Comparison of ENCODE assay signal across 11 cellular contexts in genomic region chr21:28883931-28884330, GRCh38.
A peak's percentile ranks its signal among the peaks of the same experiment; 100 is the strongest.
DNase-seq lines count a peak whose midpoint lies in the region; ATAC-seq and TF ChIP-seq lines count a peak whose summit lies in the region.
"Had no signal": no experiment of that assay in that cellular context is flagged by ENCODE, and none has a peak within 500 bp of the region (broad histone marks: within the 10 kb centered on the region; RNA-seq: fewer than 3 reads in every experiment).

No MANE protein-coding gene starts in this region.

- H3K79me2 ChIP-seq in mammary epithelial cell (ENCODE audit: insufficient read depth, low read length) (peaks cover 7% of the 10 kb centered on the region), neural cell (replicated peaks; ENCODE audit: insufficient read depth, low read length) (no peaks in the 10 kb centered on the region)

- H3K4me2 ChIP-seq in mammary epithelial cell (ENCODE audit: insufficient read depth, low read depth, low read length), result peak overlapping the region; percentile 88
- H3K4me2 ChIP-seq in neural cell (ENCODE audit: low read length), result peak overlapping the region; percentile 63

- CTCF ChIA-PET in mammary epithelial cell (lab: Charles Lee; ENCODE audit: low non-redundant PET), result interaction anchor here (0.6 kb wide), 1 partner anchor 141 kb away, joined by 4 read pairs; the partner anchor contains the start of gene USP16

- intact Hi-C loops in mammary epithelial cell (cut with micrococcal nuclease), result no loop called here

- BruUV-seq in mammary epithelial cell (replicated peaks; lab: Mats Ljungman, UMichigan), result no TSS peak

- DNase-seq in CD1c-positive myeloid dendritic cell (ENCODE audit: extremely low spot score) (peak; percentile 5), mammary epithelial cell (no peak), nucleus accumbens (lab: John Stamatoyannopoulos, UW) (no peak), DMS53 (lab: John Stamatoyannopoulos, UW) (no peak), activated gamma-delta T cell (lab: John Stamatoyannopoulos, UW) (no peak)
- DNase-seq: activated CD4-positive, alpha-beta T cell treated with anti-CD3 and anti-CD28 coated beads for 1 hour; HCEC 1CT; NCI-H187 had no signal

- TF ChIP-seq EP300 in neural cell (conservative IDR thresholded peaks at IDR 0.05; ENCODE audit: poor library complexity, severe bottlenecking), result no peak

- TF ChIP-seq CTCF in mammary epithelial cell (conservative IDR thresholded peaks at IDR 0.05 in 1 of 2, IDR thresholded peaks at IDR 0.05 in 1 of 2; ENCODE audit: extremely low read depth in 1 of 2, insufficient read depth in 1 of 2, low read depth in 1 of 2, low read length in 2 of 2) (no peak), neural cell (IDR thresholded peaks at IDR 0.05; ENCODE audit: poor library complexity, severe bottlenecking) (no peak)

- H4K20me1 ChIP-seq in mammary epithelial cell (ENCODE audit: insufficient read depth, low read length), result no peaks in the 10 kb centered on the region
- no peaks in the 10 kb centered on the region for H4K20me1 ChIP-seq in neural cell (ENCODE audit: insufficient read depth)

- in situ Hi-C loops in mammary epithelial cell (cut with MboI; ENCODE audit: low sequenced_read_pairs in 2 of 2), result no loop called here

- H3K9ac ChIP-seq in mammary epithelial cell (ENCODE audit: insufficient read depth, low read length) (no peak overlapping the region), neural cell (ENCODE audit: low read length) (peak overlapping the region; percentile 69)

- no peak for ATAC-seq in HG03196 (IDR thresholded peaks at IDR 0.05; ENCODE audit: unreplicated experiment)

- H3F3A ChIP-seq in neural cell (ENCODE audit: insufficient read depth, low read length, poor library complexity, severe bottlenecking), result no peaks in the 10 kb centered on the region

- H3K4me3 ChIP-seq in mammary epithelial cell (replicated peaks in 1 of 3; ENCODE audit: insufficient read depth in 1 of 3, low read depth in 2 of 3, low read length in 3 of 3) (peak overlapping the region in 2 of 3 experiments; percentile 79 to 98), neural cell (ENCODE audit: low read length) (peak overlapping the region; percentile 70)

- H3K9me2 ChIP-seq in neural cell (ENCODE audit: insufficient read depth, low read length), result no peaks in the 10 kb centered on the region

- H2AFZ ChIP-seq in mammary epithelial cell (ENCODE audit: low read depth, low read length) (peak overlapping the region; percentile 98), neural cell (ENCODE audit: low read depth, low read length) (no peak overlapping the region)

- TF ChIP-seq RAD21 in neural cell (conservative IDR thresholded peaks at IDR 0.05), result no peak

- peaks cover 5% of the 10 kb centered on the region for H3K4me1 ChIP-seq in mammary epithelial cell (ENCODE audit: insufficient read depth, low read length)

- H3K27ac ChIP-seq in KOPT-K1 (ENCODE audit: low read depth, low read length, poor library complexity, severe bottlenecking) (peak overlapping the region; percentile 68), mammary epithelial cell (ENCODE audit: insufficient read depth, low read depth, low read length) (no peak overlapping the region), neural cell (ENCODE audit: low read length) (no peak overlapping the region)

- H3K9me3 ChIP-seq in KOPT-K1 (ENCODE audit: insufficient read depth, low read length, poor library complexity, severe bottlenecking) (no peaks in the 10 kb centered on the region), mammary epithelial cell (replicated peaks; ENCODE audit: insufficient read depth, low read length) (no peaks in the 10 kb centered on the region), neural cell (ENCODE audit: low read length) (no peaks in the 10 kb centered on the region)

- dilution Hi-C loops in mammary epithelial cell (cut with HindIII; ENCODE audit: low sequenced_read_pairs), result no loop called here

- H3K36me3 ChIP-seq in KOPT-K1 (ENCODE audit: insufficient read depth, low read length), result peaks cover 19% of the 10 kb centered on the region
- H3K36me3 ChIP-seq in mammary epithelial cell (ENCODE audit: insufficient read depth, low read length), result no peaks in the 10 kb centered on the region
- H3K36me3 ChIP-seq in neural cell (ENCODE audit: insufficient read depth, low read length), result no peaks in the 10 kb centered on the region

- no peaks in the 10 kb centered on the region for H3K27me3 ChIP-seq in mammary epithelial cell (ENCODE audit: insufficient read depth, low read length)
- H3K27me3 ChIP-seq in neural cell (ENCODE audit: insufficient read depth, low read depth, low read length), result no peaks in the 10 kb centered on the region

TF ChIP-seq in neural cell, 6 proteins besides CTCF, POLR2A, EP300 and RAD21:
- TF ChIP-seq EZH2 (IDR thresholded peaks at IDR 0.05; ENCODE audit: borderline replicate concordance, insufficient read depth, low read length, poor library complexity, severe bottlenecking) (no peak), TAF1 (IDR thresholded peaks at IDR 0.05; ENCODE audit: low read depth) (no peak), SMC3 (conservative IDR thresholded peaks at IDR 0.05; ENCODE audit: poor library complexity) (no peak), REST (IDR thresholded peaks at IDR 0.05; ENCODE audit: borderline replicate concordance) (no peak), MXI1 (conservative IDR thresholded peaks at IDR 0.05; ENCODE audit: poor library complexity, severe bottlenecking) (no peak), POLR2AphosphoS5 (IDR thresholded peaks at IDR 0.05) (no peak)
